Comparison of ENCODE assay signal across 1 cellular context in the genomic region with DNA sequence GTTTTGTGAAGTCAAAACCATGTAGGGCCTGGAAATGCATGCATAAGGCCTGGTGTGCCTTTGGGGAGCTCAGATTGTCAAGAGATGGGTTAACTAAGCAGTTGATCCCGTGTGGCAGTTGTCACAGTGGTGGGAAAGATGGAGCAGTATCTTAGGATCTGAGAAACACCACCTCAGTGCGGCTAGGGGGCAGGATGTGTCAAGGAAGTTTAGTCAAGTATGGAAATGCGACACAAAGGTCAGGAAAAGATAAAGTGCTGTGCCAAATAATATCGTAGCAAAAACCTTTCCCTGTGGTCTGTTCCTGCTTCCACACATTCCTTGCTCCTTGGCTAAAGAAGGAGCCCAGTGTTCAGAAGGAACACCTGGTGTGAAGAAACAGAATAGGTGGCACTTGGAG.
TF ChIP-seq lines count a peak whose summit lies in the region.

No MANE protein-coding gene starts in this region.

TF ChIP-seq in H1, 55 proteins besides CTCF, POLR2A, EP300 and RAD21:
- no peak for TF ChIP-seq EZH2 (IDR thresholded peaks at IDR 0.05; ENCODE audit: low read depth, low read length, severe bottlenecking)
- TF ChIP-seq TBP (IDR thresholded peaks at IDR 0.05; ENCODE audit: low read depth, low read length): no peak
- TF ChIP-seq BCL11A (IDR thresholded peaks at IDR 0.05; ENCODE audit: low read depth in 2 of 2, low read length in 2 of 2): no peak
- TF ChIP-seq, protein P1, sequence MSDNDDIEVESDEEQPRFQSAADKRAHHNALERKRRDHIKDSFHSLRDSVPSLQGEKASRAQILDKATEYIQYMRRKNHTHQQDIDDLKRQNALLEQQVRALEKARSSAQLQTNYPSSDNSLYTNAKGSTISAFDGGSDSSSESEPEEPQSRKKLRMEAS (IDR thresholded peaks at IDR 0.05): no peak
- no peak for TF ChIP-seq TEAD4 (IDR thresholded peaks at IDR 0.05; ENCODE audit: low read depth, low read length)
- TF ChIP-seq GABPA (IDR thresholded peaks at IDR 0.05; ENCODE audit: borderline replicate concordance, insufficient read depth, low read length): no peak
- no peak for TF ChIP-seq CREB1 (IDR thresholded peaks at IDR 0.05)
- TF ChIP-seq ASH2L (IDR thresholded peaks at IDR 0.05; ENCODE audit: low read length): no peak
- TF ChIP-seq, protein P2, sequence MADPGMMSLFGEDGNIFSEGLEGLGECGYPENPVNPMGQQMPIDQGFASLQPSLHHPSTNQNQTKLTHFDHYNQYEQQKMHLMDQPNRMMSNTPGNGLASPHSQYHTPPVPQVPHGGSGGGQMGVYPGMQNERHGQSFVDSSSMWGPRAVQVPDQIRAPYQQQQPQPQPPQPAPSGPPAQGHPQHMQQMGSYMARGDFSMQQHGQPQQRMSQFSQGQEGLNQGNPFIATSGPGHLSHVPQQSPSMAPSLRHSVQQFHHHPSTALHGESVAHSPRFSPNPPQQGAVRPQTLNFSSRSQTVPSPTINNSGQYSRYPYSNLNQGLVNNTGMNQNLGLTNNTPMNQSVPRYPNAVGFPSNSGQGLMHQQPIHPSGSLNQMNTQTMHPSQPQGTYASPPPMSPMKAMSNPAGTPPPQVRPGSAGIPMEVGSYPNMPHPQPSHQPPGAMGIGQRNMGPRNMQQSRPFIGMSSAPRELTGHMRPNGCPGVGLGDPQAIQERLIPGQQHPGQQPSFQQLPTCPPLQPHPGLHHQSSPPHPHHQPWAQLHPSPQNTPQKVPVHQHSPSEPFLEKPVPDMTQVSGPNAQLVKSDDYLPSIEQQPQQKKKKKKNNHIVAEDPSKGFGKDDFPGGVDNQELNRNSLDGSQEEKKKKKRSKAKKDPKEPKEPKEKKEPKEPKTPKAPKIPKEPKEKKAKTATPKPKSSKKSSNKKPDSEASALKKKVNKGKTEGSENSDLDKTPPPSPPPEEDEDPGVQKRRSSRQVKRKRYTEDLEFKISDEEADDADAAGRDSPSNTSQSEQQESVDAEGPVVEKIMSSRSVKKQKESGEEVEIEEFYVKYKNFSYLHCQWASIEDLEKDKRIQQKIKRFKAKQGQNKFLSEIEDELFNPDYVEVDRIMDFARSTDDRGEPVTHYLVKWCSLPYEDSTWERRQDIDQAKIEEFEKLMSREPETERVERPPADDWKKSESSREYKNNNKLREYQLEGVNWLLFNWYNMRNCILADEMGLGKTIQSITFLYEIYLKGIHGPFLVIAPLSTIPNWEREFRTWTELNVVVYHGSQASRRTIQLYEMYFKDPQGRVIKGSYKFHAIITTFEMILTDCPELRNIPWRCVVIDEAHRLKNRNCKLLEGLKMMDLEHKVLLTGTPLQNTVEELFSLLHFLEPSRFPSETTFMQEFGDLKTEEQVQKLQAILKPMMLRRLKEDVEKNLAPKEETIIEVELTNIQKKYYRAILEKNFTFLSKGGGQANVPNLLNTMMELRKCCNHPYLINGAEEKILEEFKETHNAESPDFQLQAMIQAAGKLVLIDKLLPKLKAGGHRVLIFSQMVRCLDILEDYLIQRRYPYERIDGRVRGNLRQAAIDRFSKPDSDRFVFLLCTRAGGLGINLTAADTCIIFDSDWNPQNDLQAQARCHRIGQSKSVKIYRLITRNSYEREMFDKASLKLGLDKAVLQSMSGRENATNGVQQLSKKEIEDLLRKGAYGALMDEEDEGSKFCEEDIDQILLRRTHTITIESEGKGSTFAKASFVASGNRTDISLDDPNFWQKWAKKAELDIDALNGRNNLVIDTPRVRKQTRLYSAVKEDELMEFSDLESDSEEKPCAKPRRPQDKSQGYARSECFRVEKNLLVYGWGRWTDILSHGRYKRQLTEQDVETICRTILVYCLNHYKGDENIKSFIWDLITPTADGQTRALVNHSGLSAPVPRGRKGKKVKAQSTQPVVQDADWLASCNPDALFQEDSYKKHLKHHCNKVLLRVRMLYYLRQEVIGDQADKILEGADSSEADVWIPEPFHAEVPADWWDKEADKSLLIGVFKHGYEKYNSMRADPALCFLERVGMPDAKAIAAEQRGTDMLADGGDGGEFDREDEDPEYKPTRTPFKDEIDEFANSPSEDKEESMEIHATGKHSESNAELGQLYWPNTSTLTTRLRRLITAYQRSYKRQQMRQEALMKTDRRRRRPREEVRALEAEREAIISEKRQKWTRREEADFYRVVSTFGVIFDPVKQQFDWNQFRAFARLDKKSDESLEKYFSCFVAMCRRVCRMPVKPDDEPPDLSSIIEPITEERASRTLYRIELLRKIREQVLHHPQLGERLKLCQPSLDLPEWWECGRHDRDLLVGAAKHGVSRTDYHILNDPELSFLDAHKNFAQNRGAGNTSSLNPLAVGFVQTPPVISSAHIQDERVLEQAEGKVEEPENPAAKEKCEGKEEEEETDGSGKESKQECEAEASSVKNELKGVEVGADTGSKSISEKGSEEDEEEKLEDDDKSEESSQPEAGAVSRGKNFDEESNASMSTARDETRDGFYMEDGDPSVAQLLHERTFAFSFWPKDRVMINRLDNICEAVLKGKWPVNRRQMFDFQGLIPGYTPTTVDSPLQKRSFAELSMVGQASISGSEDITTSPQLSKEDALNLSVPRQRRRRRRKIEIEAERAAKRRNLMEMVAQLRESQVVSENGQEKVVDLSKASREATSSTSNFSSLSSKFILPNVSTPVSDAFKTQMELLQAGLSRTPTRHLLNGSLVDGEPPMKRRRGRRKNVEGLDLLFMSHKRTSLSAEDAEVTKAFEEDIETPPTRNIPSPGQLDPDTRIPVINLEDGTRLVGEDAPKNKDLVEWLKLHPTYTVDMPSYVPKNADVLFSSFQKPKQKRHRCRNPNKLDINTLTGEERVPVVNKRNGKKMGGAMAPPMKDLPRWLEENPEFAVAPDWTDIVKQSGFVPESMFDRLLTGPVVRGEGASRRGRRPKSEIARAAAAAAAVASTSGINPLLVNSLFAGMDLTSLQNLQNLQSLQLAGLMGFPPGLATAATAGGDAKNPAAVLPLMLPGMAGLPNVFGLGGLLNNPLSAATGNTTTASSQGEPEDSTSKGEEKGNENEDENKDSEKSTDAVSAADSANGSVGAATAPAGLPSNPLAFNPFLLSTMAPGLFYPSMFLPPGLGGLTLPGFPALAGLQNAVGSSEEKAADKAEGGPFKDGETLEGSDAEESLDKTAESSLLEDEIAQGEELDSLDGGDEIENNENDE (IDR thresholded peaks at IDR 0.05; ENCODE audit: insufficient replicate concordance, low read length): no peak
- no peak for TF ChIP-seq RBBP5 (IDR thresholded peaks at IDR 0.05; ENCODE audit: borderline replicate concordance, low read depth, low read length)
- TF ChIP-seq SIN3A (conservative IDR thresholded peaks at IDR 0.05 in 1 of 2, IDR thresholded peaks at IDR 0.05 in 1 of 2; ENCODE audit: low read depth in 1 of 2, low read length in 2 of 2): no peak
- no peak for TF ChIP-seq FOSL1 (IDR thresholded peaks at IDR 0.05; ENCODE audit: insufficient read depth, low read depth, low read length)
- TF ChIP-seq RNF2 (IDR thresholded peaks at IDR 0.05; ENCODE audit: borderline replicate concordance, low read depth, low read length, missing control alignments, poor library complexity, severe bottlenecking): no peak
- TF ChIP-seq PHF8 (conservative IDR thresholded peaks at IDR 0.05; ENCODE audit: low read depth, low read length): no peak
- no peak for TF ChIP-seq SIRT6 (IDR thresholded peaks at IDR 0.05; ENCODE audit: low read length)
- TF ChIP-seq CBX5 (IDR thresholded peaks at IDR 0.05; ENCODE audit: low read depth, low read length): no peak
- no peak for TF ChIP-seq SP4 (IDR thresholded peaks at IDR 0.05; ENCODE audit: low read length)
TF ChIP-seq in H1: peak in this region for 0.
